19 cellular contexts compared by ENCODE assay signal in the genomic region with DNA sequence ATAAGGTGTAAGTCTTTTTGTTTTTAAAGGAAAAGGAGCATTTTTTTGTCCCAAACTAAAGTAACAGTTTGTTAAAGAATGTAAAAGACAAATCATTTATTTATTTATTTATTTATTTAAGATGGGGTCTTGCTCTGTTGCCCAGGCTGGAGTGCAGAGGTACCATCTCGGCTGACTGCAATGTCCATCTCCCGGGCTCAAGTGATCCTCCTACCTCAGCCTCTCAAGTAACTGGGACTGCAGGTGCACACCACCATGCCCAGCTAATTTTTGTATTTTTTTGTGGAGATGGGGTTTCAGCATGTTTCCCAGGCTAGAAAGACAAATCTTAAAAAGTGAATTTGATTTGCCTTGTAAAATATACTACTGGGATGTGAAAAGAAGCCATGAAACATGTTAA.
DNase-seq lines count a peak whose midpoint lies in the region; ATAC-seq, FAIRE-seq and TF ChIP-seq lines count a peak whose summit lies in the region.
"Had no signal": no experiment of that assay in that cellular context is flagged by ENCODE, and none has a peak within 500 bp of the region (broad histone marks: within the 10 kb centered on the region; RNA-seq: fewer than 3 reads in every experiment).

No MANE protein-coding gene starts in this region.

- peaks cover 60% of the 10 kb centered on the region for H3K79me2 ChIP-seq in keratinocyte (ENCODE audit: control insufficient read depth, insufficient read depth, low read length)

- POLR2A ChIA-PET in HEK293 (lab: Yijun Ruan, JAX) (no interaction called here), IMR-90 (lab: Charles Lee; ENCODE audit: unreplicated experiment) (no interaction called here), WTC11 (lab: Charles Lee) (no interaction called here)
- POLR2A ChIA-PET in activated CD4-positive, alpha-beta memory T cell treated with anti-CD3 and anti-CD28 coated beads for 36 hours (lab: Charles Lee) = no interaction called here

- no peak overlapping the region for H3K27ac Mint-ChIP-seq in WTC11
- H3K27ac Mint-ChIP-seq in activated CD4-positive, alpha-beta memory T cell treated with anti-CD3 and anti-CD28 coated beads for 36 hours = no peak overlapping the region
- H3K27ac Mint-ChIP-seq: CD8-positive, alpha-beta T cell had no signal

- TF ChIP-seq RAD21 in IMR-90 (IDR thresholded peaks at IDR 0.05; ENCODE audit: low read length) = no peak

- no peak overlapping the region for H2AFZ ChIP-seq in IMR-90 (replicated peaks; ENCODE audit: low read length, poor library complexity)
- no peak overlapping the region for H2AFZ ChIP-seq in keratinocyte (ENCODE audit: control insufficient read depth, low read length)
- H2AFZ ChIP-seq: GM23248 had no signal

- H3K4me3 Mint-ChIP-seq in WTC11 = no peak overlapping the region
- H3K4me3 Mint-ChIP-seq in activated CD4-positive, alpha-beta memory T cell treated with anti-CD3 and anti-CD28 coated beads for 36 hours = no peak overlapping the region
- H3K4me3 Mint-ChIP-seq: CD4-positive, CD25-positive, alpha-beta regulatory T cell; CD8-positive, alpha-beta T cell had no signal

- no peak overlapping the region for H2AK9ac ChIP-seq in IMR-90 (replicated peaks; ENCODE audit: low read depth, low read length, poor library complexity)

- H2AK5ac ChIP-seq in IMR-90 (ENCODE audit: low read depth, low read length) = no peak overlapping the region

- CTCF ChIA-PET in HEK293 (lab: Yijun Ruan, JAX) (no interaction called here), IMR-90 (lab: Yijun Ruan, JAX) (interaction anchor here (0.6 kb wide), 1 partner anchor 29 kb away, joined by 6 read pairs; no protein-coding TSS in a partner anchor), WTC11 (lab: Charles Lee) (no interaction called here)
- CTCF ChIA-PET in activated CD4-positive, alpha-beta memory T cell treated with anti-CD3 and anti-CD28 coated beads for 36 hours (lab: Charles Lee) = no interaction called here

- no peak for ATAC-seq in IMR-90 (ENCODE audit: low read depth)
- no peak for ATAC-seq in WTC11
- ATAC-seq: CD8-positive, alpha-beta T cell had no signal

- H3K9me1 ChIP-seq in IMR-90 (ENCODE audit: insufficient read depth, low read length) = no peaks in the 10 kb centered on the region
- H3K9me1 ChIP-seq in keratinocyte (ENCODE audit: control insufficient read depth, extremely low read depth, insufficient read depth, low read length) = no peaks in the 10 kb centered on the region

- H4K20me1 ChIP-seq in IMR-90 (ENCODE audit: insufficient read depth, low read length) (peaks cover 4% of the 10 kb centered on the region; the same call in 1 of the 2 replicates), keratinocyte (ENCODE audit: control insufficient read depth, extremely low read depth, insufficient read depth, low read length) (no peaks in the 10 kb centered on the region)

- H3K36me3 Mint-ChIP-seq in WTC11 = peaks cover 33% of the 10 kb centered on the region
- H3K36me3 Mint-ChIP-seq in activated CD4-positive, alpha-beta memory T cell treated with anti-CD3 and anti-CD28 coated beads for 36 hours = peaks cover 3% of the 10 kb centered on the region

- DNase-seq in IMR-90 = no peak
- DNase-seq in WTC11 (ENCODE audit: low spot score) = no peak
- no peak for DNase-seq in keratinocyte (ENCODE audit: low read depth, low spot score)
- DNase-seq in activated CD4-positive, alpha-beta memory T cell treated with anti-CD3 and anti-CD28 coated beads for 36 hours = no peak
- no peak for DNase-seq in NCI-H345 (lab: John Stamatoyannopoulos, UW)
- no peak for DNase-seq in KG1 (lab: John Stamatoyannopoulos, UW)
- DNase-seq in ecto neural progenitor cell (ENCODE audit: low spot score) = no peak
- DNase-seq: Caco-2; CD4-positive, CD25-positive, alpha-beta regulatory T cell; CD8-positive, alpha-beta T cell; DMS153; DND-41; GM23248; H7; HCEC 1CT had no signal

- H3K9ac ChIP-seq in IMR-90 (ENCODE audit: low read depth, low read length) (no peak overlapping the region), keratinocyte (ENCODE audit: control insufficient read depth, extremely low read depth, insufficient read depth, low read length) (no peak overlapping the region)
- H3K9ac ChIP-seq: GM23248 had no signal

- H3K4me1 ChIP-seq in HEK293 (ENCODE audit: control insufficient read depth, insufficient read depth, low read length) = no peaks in the 10 kb centered on the region
- 0 out of 2 replicates have a peak, but pooled peaks cover 5% of the 10 kb centered on the region for H3K4me1 ChIP-seq in IMR-90 (ENCODE audit: control insufficient read depth, insufficient read depth, low read length)
- peaks cover 33% of the 10 kb centered on the region for H3K4me1 ChIP-seq in keratinocyte (ENCODE audit: control insufficient read depth, extremely low read depth, insufficient read depth, low read length)

- H3K27me3 ChIP-seq in IMR-90 (ENCODE audit: control insufficient read depth, insufficient read depth, low read length) (no peaks in the 10 kb centered on the region), keratinocyte (ENCODE audit: control insufficient read depth, extremely low read depth, insufficient read depth, low read length) (no peaks in the 10 kb centered on the region)

- H4K5ac ChIP-seq in IMR-90 (ENCODE audit: low read depth, low read length) = no peak overlapping the region

- dilution Hi-C loops in IMR-90 (cut with HindIII; ENCODE audit: low sequenced_read_pairs, unreplicated experiment) (no loop called here), keratinocyte (cut with MboI; ENCODE audit: extremely low pct_ligation_motif_present, low sequenced_read_pairs) (no loop called here)

- H3K4ac ChIP-seq in IMR-90 (ENCODE audit: low read depth, low read length) = no peak overlapping the region

- peaks cover 0 to 4% of the 10 kb centered on the region in 2 experiments; a peak in 2 of 4 replicates for H3K79me1 ChIP-seq in IMR-90 (ENCODE audit: low read depth in 1 of 2, low read length in 2 of 2)

- BruUV-seq in IMR-90 (replicated peaks; lab: Mats Ljungman, UMichigan) = no TSS peak

- H2BK15ac ChIP-seq in IMR-90 (ENCODE audit: low read depth, low read length) = no peak overlapping the region

- no peaks in the 10 kb centered on the region for H3K36me3 ChIP-seq in HEK293 (ENCODE audit: control insufficient read depth in 2 of 2, insufficient read depth in 1 of 2, low read length in 2 of 2)
- H3K36me3 ChIP-seq in IMR-90 (ENCODE audit: control insufficient read depth, insufficient read depth, low read length) = no peaks in the 10 kb centered on the region
- peaks cover 0 to 2% of the 10 kb centered on the region in 2 experiments for H3K36me3 ChIP-seq in keratinocyte (ENCODE audit: control insufficient read depth in 2 of 2, extremely low read depth in 1 of 2, insufficient read depth in 2 of 2, low read length in 2 of 2)

- peaks cover 35% of the 10 kb centered on the region for H3K9me3 Mint-ChIP-seq in WTC11
- H3K9me3 Mint-ChIP-seq in activated CD4-positive, alpha-beta memory T cell treated with anti-CD3 and anti-CD28 coated beads for 36 hours = peaks cover 4% of the 10 kb centered on the region

- WGBS in IMR-90 (ENCODE audit: extremely low coverage in 2 of 2, insufficient read length in 1 of 2), 2 experiments = no CpG with 5 or more reads among the region's 2 CpGs

- H3K4me3 ChIP-seq in HEK293 (ENCODE audit: low read depth, low read length) = no peak overlapping the region
- no peak overlapping the region for H3K4me3 ChIP-seq in IMR-90 (ENCODE audit: insufficient read depth, low read depth, low read length)
- H3K4me3 ChIP-seq in keratinocyte (ENCODE audit: control insufficient read depth in 2 of 3, extremely low read depth in 1 of 3, insufficient read depth in 2 of 3, low read depth in 1 of 3, low read length in 3 of 3) = no peak overlapping the region
- H3K4me3 ChIP-seq: GM23248 had no signal

- no peak overlapping the region for H2BK5ac ChIP-seq in IMR-90 (ENCODE audit: low read depth, low read length, poor library complexity, severe bottlenecking)

- H4K91ac ChIP-seq in IMR-90 (ENCODE audit: insufficient read depth, low read depth, low read length) = no peak overlapping the region

- H3K56ac ChIP-seq in IMR-90 (ENCODE audit: extremely low read depth, insufficient read depth, low read length) = no peak overlapping the region

- H3K4me1 Mint-ChIP-seq in WTC11 = peaks cover 45% of the 10 kb centered on the region
- H3K4me1 Mint-ChIP-seq in activated CD4-positive, alpha-beta memory T cell treated with anti-CD3 and anti-CD28 coated beads for 36 hours (ENCODE audit: low read depth) = peaks cover 6% of the 10 kb centered on the region

- intact Hi-C loops in IMR-90 (cut with micrococcal nuclease) = no loop called here
- intact Hi-C loops in activated CD4-positive, alpha-beta memory T cell treated with anti-CD3 and anti-CD28 coated beads for 36 hours (cut with micrococcal nuclease) = no loop called here

- TF ChIP-seq CTCF in HEK293 (tag by site-specific recombination; IDR thresholded peaks at IDR 0.05) (no peak), IMR-90 (conservative IDR thresholded peaks at IDR 0.05; ENCODE audit: low read depth, low read length) (no peak), WTC11 (IDR thresholded peaks at IDR 0.05) (no peak), keratinocyte (optimal IDR thresholded peaks at IDR 0.05 in 1 of 3, IDR thresholded peaks at IDR 0.05 in 1 of 3, conservative IDR thresholded peaks at IDR 0.05 in 1 of 3; ENCODE audit: extremely low read depth in 1 of 3, insufficient read depth in 2 of 3, low read length in 3 of 3) (no peak)

- H3K9me3 ChIP-seq in HEK293 (ENCODE audit: control insufficient read depth, insufficient read depth, low read depth, low read length) (no peaks in the 10 kb centered on the region), IMR-90 (ENCODE audit: control insufficient read depth, insufficient read depth, low read length) (no peaks in the 10 kb centered on the region), keratinocyte (ENCODE audit: control insufficient read depth, low read depth, low read length) (peaks cover 2% of the 10 kb centered on the region)

- H2BK120ac ChIP-seq in IMR-90 (ENCODE audit: low read depth, low read length) = no peak overlapping the region

- no peak overlapping the region for H3K14ac ChIP-seq in IMR-90 (replicated peaks; ENCODE audit: low read depth, low read length)

- peak overlapping the region; percentile 39 for H3K4me2 ChIP-seq in IMR-90 (ENCODE audit: low read depth, low read length)
- H3K4me2 ChIP-seq in keratinocyte (ENCODE audit: control insufficient read depth, extremely low read depth, insufficient read depth, low read depth, low read length) = no peak overlapping the region

- no peak overlapping the region for H3K18ac ChIP-seq in IMR-90 (ENCODE audit: low read depth, low read length)

- H3K27me3 Mint-ChIP-seq in WTC11 (ENCODE audit: low read depth) = no peaks in the 10 kb centered on the region; the same call in 1 of the 2 replicates
- no peaks in the 10 kb centered on the region for H3K27me3 Mint-ChIP-seq in activated CD4-positive, alpha-beta memory T cell treated with anti-CD3 and anti-CD28 coated beads for 36 hours
- H3K27me3 Mint-ChIP-seq: CD4-positive, CD25-positive, alpha-beta regulatory T cell had no signal

- no peak overlapping the region for H3K23ac ChIP-seq in IMR-90 (ENCODE audit: low read depth, low read length)

- no peak overlapping the region for H4K8ac ChIP-seq in IMR-90 (ENCODE audit: low read depth in 2 of 2, low read length in 2 of 2)

- H2BK20ac ChIP-seq in IMR-90 (ENCODE audit: low read depth, low read length) = no peak overlapping the region

- in situ Hi-C loops in IMR-90 (cut with MboI; ENCODE audit: low sequenced_read_pairs) = no loop called here

- FAIRE-seq in keratinocyte (lab: Jason Lieb, UNC) = no peak
- FAIRE-seq: GM12892, H1 had no signal

- H3K27ac ChIP-seq in HEK293 (ENCODE audit: extremely low read depth, low read depth, low read length) = no peak overlapping the region
- no peak overlapping the region for H3K27ac ChIP-seq in IMR-90 (ENCODE audit: insufficient read depth, low read length)
- H3K27ac ChIP-seq in keratinocyte (ENCODE audit: control insufficient read depth, insufficient read depth, low read length) = peak overlapping the region; percentile 93
- H3K27ac ChIP-seq: C4-2B, GM23248 had no signal

- no peak for TF ChIP-seq POLR2A in IMR-90 (IDR thresholded peaks at IDR 0.05; ENCODE audit: low read depth, low read length)
